Comparison of ENCODE assay signal across 1 cellular context in genomic region chr6:32972353-32973143, GRCh38.
TF ChIP-seq lines count a peak whose summit lies in the region.

No MANE protein-coding gene starts in this region.

TF ChIP-seq in HepG2, 621 proteins besides CTCF, POLR2A, EP300 and RAD21 (continued from another document and continues in another):
- TF ChIP-seq ZNF407 (CRISPR knock-in tag; IDR thresholded peaks at IDR 0.05; ENCODE audit: not compliant biosample characterization) (no peak), ATF5 (CRISPR knock-in tag; IDR thresholded peaks at IDR 0.05; ENCODE audit: low read depth) (0 out of 2 replicates have a peak, but pooled peaks have one; percentile 20), HNRNPUL1 (IDR thresholded peaks at IDR 0.05; ENCODE audit: low read depth, low read length) (no peak), HBP1 (CRISPR knock-in tag; IDR thresholded peaks at IDR 0.05; ENCODE audit: low read depth) (peak; percentile 3; the same call in 1 of the 2 replicates), ATF1 (CRISPR knock-in tag; IDR thresholded peaks at IDR 0.05) (no peak), CSRNP2 (CRISPR knock-in tag; conservative IDR thresholded peaks at IDR 0.05; ENCODE audit: low read depth) (0 out of 2 replicates have a peak, but pooled peaks have one; percentile 57), SMAD9 (CRISPR knock-in tag; IDR thresholded peaks at IDR 0.05) (no peak), SMYD3 (CRISPR knock-in tag; IDR thresholded peaks at IDR 0.05) (no peak; the same call in 1 of the 2 replicates), ZBTB46 (CRISPR knock-in tag; IDR thresholded peaks at IDR 0.05; ENCODE audit: borderline replicate concordance) (no peak; the same call in 1 of the 2 replicates), ZNF644 (CRISPR knock-in tag; IDR thresholded peaks at IDR 0.05; ENCODE audit: low read depth) (no peak), REPIN1 (CRISPR knock-in tag; IDR thresholded peaks at IDR 0.05; ENCODE audit: borderline replicate concordance, low read depth) (peak; percentile 14; the same call in 1 of the 2 replicates), SMAD3 (CRISPR knock-in tag; IDR thresholded peaks at IDR 0.05) (0 out of 2 replicates have a peak, but pooled peaks have one; percentile 4), SP4 (CRISPR knock-in tag; IDR thresholded peaks at IDR 0.05) (no peak), NFE2L1 (CRISPR knock-in tag; IDR thresholded peaks at IDR 0.05; ENCODE audit: borderline replicate concordance) (no peak; the same call in 1 of the 2 replicates), ZBTB42 (CRISPR knock-in tag; IDR thresholded peaks at IDR 0.05) (no peak), ZBTB7A (CRISPR knock-in tag; IDR thresholded peaks at IDR 0.05) (no peak), TEF (CRISPR knock-in tag; IDR thresholded peaks at IDR 0.05) (no peak), CC2D1A (CRISPR knock-in tag; IDR thresholded peaks at IDR 0.05) (no peak), HIC2 (CRISPR knock-in tag; IDR thresholded peaks at IDR 0.05; ENCODE audit: low read depth) (no peak; the same call in 1 of the 2 replicates), ZNF333 (CRISPR knock-in tag; IDR thresholded peaks at IDR 0.05; ENCODE audit: borderline replicate concordance) (no peak), HMG20B (CRISPR knock-in tag; conservative IDR thresholded peaks at IDR 0.05) (no peak), KLF9 (CRISPR knock-in tag; IDR thresholded peaks at IDR 0.05; ENCODE audit: low read depth) (no peak), ZSCAN30 (CRISPR knock-in tag; IDR thresholded peaks at IDR 0.05) (no peak), MTA1 (CRISPR knock-in tag; IDR thresholded peaks at IDR 0.05; ENCODE audit: borderline replicate concordance) (no peak), KLF6 (CRISPR knock-in tag; IDR thresholded peaks at IDR 0.05) (no peak; the same call in 1 of the 2 replicates), NR3C1 (CRISPR knock-in tag; IDR thresholded peaks at IDR 0.05) (no peak), ZFAT (CRISPR knock-in tag; conservative IDR thresholded peaks at IDR 0.05) (no peak), ZNF331 (CRISPR knock-in tag; IDR thresholded peaks at IDR 0.05) (peak; percentile 14; the same call in 1 of the 2 replicates), CENPX (CRISPR knock-in tag; IDR thresholded peaks at IDR 0.05) (no peak), ZKSCAN1 (IDR thresholded peaks at IDR 0.05; ENCODE audit: low read length) (no peak), HINFP (CRISPR knock-in tag; IDR thresholded peaks at IDR 0.05; ENCODE audit: low read depth) (no peak), JDP2 (CRISPR knock-in tag; IDR thresholded peaks at IDR 0.05; ENCODE audit: borderline replicate concordance) (no peak; the same call in 1 of the 2 replicates), MEF2D (CRISPR knock-in tag; IDR thresholded peaks at IDR 0.05) (no peak), ESRRA (CRISPR knock-in tag; IDR thresholded peaks at IDR 0.05; ENCODE audit: low read depth) (no peak), JARID2 (CRISPR knock-in tag; IDR thresholded peaks at IDR 0.05; ENCODE audit: insufficient replicate concordance) (no peak), SAP130 (CRISPR knock-in tag; IDR thresholded peaks at IDR 0.05; ENCODE audit: low read depth) (no peak; the same call in none of the 2 replicates), ARID3A (IDR thresholded peaks at IDR 0.05; ENCODE audit: low read depth, low read length) (no peak), MBD4 (IDR thresholded peaks at IDR 0.05; ENCODE audit: borderline replicate concordance, low read length) (no peak), ZBTB34 (CRISPR knock-in tag; IDR thresholded peaks at IDR 0.05) (no peak), DR1 (CRISPR knock-in tag; IDR thresholded peaks at IDR 0.05) (no peak; the same call in 1 of the 2 replicates)
